8 cellular contexts compared by ENCODE assay signal in genomic region chr11:95791385-95792033, GRCh38. TPM values are rescaled to one million over a fixed set of nuclear protein-coding genes. Genes with fewer than 3 reads are reported as not detected.
DNase-seq lines count a peak whose midpoint lies in the region; TF ChIP-seq lines count a peak whose summit lies in the region.

No MANE protein-coding gene starts in this region.

- H3K27ac Mint-ChIP-seq in CD14-positive monocyte: peak overlapping the region in 6 of 7 donors; percentile 100

- peak overlapping the region; percentile 98 for H3K9ac ChIP-seq in neural cell (ENCODE audit: low read length)

- H4K20me1 ChIP-seq in neural cell (ENCODE audit: insufficient read depth): peaks cover 4% of the 10 kb centered on the region

- H3K9me2 ChIP-seq in neural cell (ENCODE audit: insufficient read depth, low read length): no peaks in the 10 kb centered on the region

- H3F3A ChIP-seq in neural cell (ENCODE audit: insufficient read depth, low read length, poor library complexity, severe bottlenecking): no peaks in the 10 kb centered on the region

- no peak for TF ChIP-seq RAD21 in neural cell (conservative IDR thresholded peaks at IDR 0.05)

- H3K4me1 Mint-ChIP-seq in CD14-positive monocyte: peaks cover 30% of the 10 kb centered on the region

- peaks cover 12 to 13% of the 10 kb centered on the region in 2 donors for H3K36me3 Mint-ChIP-seq in CD14-positive monocyte

- no peak for TF ChIP-seq POLR2A in NB4 (IDR thresholded peaks at IDR 0.05; ENCODE audit: extremely low read depth, insufficient read length)

- H3K4me3 ChIP-seq in NB4 (ENCODE audit: low read depth, low read length): peak overlapping the region; percentile 87
- H3K4me3 ChIP-seq in dorsolateral prefrontal cortex: peak overlapping the region; percentile 66 to 100 (median 94)
- peak overlapping the region; percentile 89 for H3K4me3 ChIP-seq in neural cell (ENCODE audit: low read length)

- no peaks in the 10 kb centered on the region for H3K9me3 ChIP-seq in neural cell (ENCODE audit: low read length)

- TF ChIP-seq EP300 in neural cell (conservative IDR thresholded peaks at IDR 0.05; ENCODE audit: poor library complexity, severe bottlenecking): no peak

- peaks cover under 1% of the 10 kb centered on the region for H3K36me3 ChIP-seq in neural cell (ENCODE audit: insufficient read depth, low read length)

- DNase-seq in CD14-positive monocyte (ENCODE audit: low spot score): no peak
- DNase-seq in NB4 (ENCODE audit: low read depth): no peak
- DNase-seq in dorsolateral prefrontal cortex: no peak
- DNase-seq in NCI-H524 (lab: John Stamatoyannopoulos, UW): no peak
- no peak for DNase-seq in inferior parietal cortex (ENCODE audit: extremely low spot score)
- no peak for DNase-seq in NCI-H128 (lab: John Stamatoyannopoulos, UW; ENCODE audit: unreplicated experiment)
- DNase-seq in dermis blood vessel endothelial cell: no peak

- H3K27me3 Mint-ChIP-seq in CD14-positive monocyte (ENCODE audit: low read depth in 3 of 3): no peaks in the 10 kb centered on the region

- peaks cover 0 to 1% (median 0%) of the 10 kb centered on the region in 7 donors for H3K9me3 Mint-ChIP-seq in CD14-positive monocyte

- H2AFZ ChIP-seq in neural cell (ENCODE audit: low read depth, low read length): no peak overlapping the region

- H3K27me3 ChIP-seq in dorsolateral prefrontal cortex (no peaks in the 10 kb centered on the region), neural cell (ENCODE audit: insufficient read depth, low read depth, low read length) (no peaks in the 10 kb centered on the region)

- H3K4me3 Mint-ChIP-seq in CD14-positive monocyte: peak overlapping the region; percentile 99

- intact Hi-C loops in CD14-positive monocyte (cut with micrococcal nuclease) (no loop called here), dorsolateral prefrontal cortex (cut with DNase I) (loop anchor here (5.0 to 10.0 kb wide), 2 partner anchors 601 to 603 kb away; partner anchors contain the start of gene JRKL (in 2 of the 2))

- peaks cover 58% of the 10 kb centered on the region for H3K79me2 ChIP-seq in neural cell (replicated peaks; ENCODE audit: insufficient read depth, low read length)

- H3K4me2 ChIP-seq in neural cell (ENCODE audit: low read length): peak overlapping the region; percentile 93

- H3K27ac ChIP-seq in dorsolateral prefrontal cortex: peak overlapping the region in 22 of 59 donors; percentile 85 to 99 (median 97)
- H3K27ac ChIP-seq in neural cell (ENCODE audit: low read length): peak overlapping the region; percentile 99

- TF ChIP-seq CTCF in CD14-positive monocyte (IDR thresholded peaks at IDR 0.05) (no peak), NB4 (IDR thresholded peaks at IDR 0.05; ENCODE audit: low read depth, low read length) (no peak), dorsolateral prefrontal cortex (IDR thresholded peaks at IDR 0.05 in 54 of 56, conservative IDR thresholded peaks at IDR 0.05 in 2 of 56; ENCODE audit: low read depth in 1 of 56, partially characterized antibody in 56 of 56) (no peak), neural cell (IDR thresholded peaks at IDR 0.05; ENCODE audit: poor library complexity, severe bottlenecking) (no peak)

TF ChIP-seq in neural cell, 6 proteins besides CTCF, POLR2A, EP300 and RAD21:
- TF ChIP-seq TAF1 (IDR thresholded peaks at IDR 0.05; ENCODE audit: low read depth) (no peak), REST (IDR thresholded peaks at IDR 0.05; ENCODE audit: borderline replicate concordance) (no peak), POLR2AphosphoS5 (IDR thresholded peaks at IDR 0.05) (no peak), SMC3 (conservative IDR thresholded peaks at IDR 0.05; ENCODE audit: poor library complexity) (no peak), EZH2 (IDR thresholded peaks at IDR 0.05; ENCODE audit: borderline replicate concordance, insufficient read depth, low read length, poor library complexity, severe bottlenecking) (no peak), MXI1 (conservative IDR thresholded peaks at IDR 0.05; ENCODE audit: poor library complexity, severe bottlenecking) (no peak)

RNA-seq across cellular contexts. Expression of gene CEP57, which starts 1.2 kb away (rescaled TPM):
- polyA plus RNA-seq in CD14-positive monocyte (10 to 100 TPM; 14.9 to 24.9 TPM), neural cell (155 and 184 TPM in 2 replicates)
- total RNA-seq in dorsolateral prefrontal cortex (10 to 100 TPM; 25.0 to 49.2 (median 36.1) TPM), dermis blood vessel endothelial cell (49.0 and 63.1 TPM in 2 replicates)
- polyA minus RNA-seq in neural cell: 162 and 183 TPM in 2 replicates

RNA-seq across cellular contexts. Expression of gene FAM76B, which starts 1.9 kb away (rescaled TPM):
- polyA plus RNA-seq in CD14-positive monocyte (1 to 10 TPM; 7.8 to 8.2 TPM), neural cell (132 and 139 TPM in 2 replicates)
- total RNA-seq in dorsolateral prefrontal cortex (10 to 100 TPM; 15.8 to 39.4 (median 24.9) TPM), dermis blood vessel endothelial cell (30.6 and 39.0 TPM in 2 replicates)
- polyA minus RNA-seq in neural cell: 115 and 118 TPM in 2 replicates

Comparison
In these comparisons a context has a peak if more than half of its experiments do, and no peak if none do; other contexts are left out.
1. intact Hi-C loops: an anchor here in dorsolateral prefrontal cortex (5.0 to 10.0 kb wide); none called in CD14-positive monocyte.